In the genomic region with DNA sequence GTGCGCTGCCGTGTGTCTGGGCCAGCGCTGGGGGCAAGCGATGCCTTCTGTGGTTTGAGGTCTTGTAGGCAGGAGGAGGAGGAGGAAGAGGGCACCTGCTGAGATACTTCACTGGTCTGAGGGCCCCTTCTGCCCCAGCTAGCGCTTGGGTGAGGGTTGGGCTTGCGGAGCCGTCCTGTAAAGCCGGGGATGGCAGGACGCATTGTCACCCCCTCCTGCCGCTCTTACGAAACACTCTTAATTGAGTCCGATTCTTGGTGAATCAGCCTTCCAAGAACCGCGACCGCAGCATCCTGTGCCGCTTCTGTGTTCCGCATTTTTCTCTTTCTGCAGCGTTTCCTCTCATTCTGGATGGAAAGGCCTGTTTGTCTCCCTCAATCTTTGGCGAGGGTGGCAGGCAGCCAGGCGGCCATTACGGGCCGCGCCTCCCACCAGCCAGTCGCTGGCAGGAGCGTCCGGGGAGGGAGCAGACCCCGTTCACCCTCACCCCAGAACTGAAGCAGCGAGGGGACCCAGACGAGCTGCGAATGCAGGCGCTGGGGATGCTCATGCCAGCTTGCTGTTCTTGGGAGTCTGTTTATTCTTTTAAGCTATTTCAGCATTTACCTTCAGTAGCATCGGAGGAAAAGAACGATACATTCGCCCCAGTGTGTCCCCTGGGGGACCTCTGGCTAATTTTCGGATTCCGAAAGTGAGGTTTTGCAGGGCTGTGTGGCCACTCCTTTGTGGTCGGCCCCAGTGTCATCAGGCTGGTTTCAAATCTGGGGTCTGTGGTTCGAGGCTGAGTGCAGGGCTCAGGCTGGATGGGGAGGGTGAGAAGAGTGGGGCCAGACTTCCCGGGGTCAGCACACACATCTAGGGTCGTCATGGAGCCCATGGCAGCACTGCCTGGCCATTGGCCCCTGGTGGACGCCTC, we compare ENCODE assay signal across 8 cellular contexts.
DNase-seq lines count a peak whose midpoint lies in the region; ATAC-seq and TF ChIP-seq lines count a peak whose summit lies in the region.

No MANE protein-coding gene starts in this region.

- H3K9me3 ChIP-seq in heart left ventricle (no peaks in the 10 kb centered on the region), sigmoid colon (no peaks in the 10 kb centered on the region), aorta (ENCODE audit: control insufficient read depth, low read length) (no peaks in the 10 kb centered on the region)

- ATAC-seq in HG02763 (IDR thresholded peaks at IDR 0.05; ENCODE audit: unreplicated experiment) (peak; percentile 48), heart left ventricle (peak; percentile 61 to 81 (median 77)), aorta (ENCODE audit: low FRiP score) (peak; percentile 87)

- TF ChIP-seq EP300 in sigmoid colon (IDR thresholded peaks at IDR 0.05): peak in 1 of 4 donors; percentile 58

- WGBS in heart left ventricle, 4 donors: 33 to 42% (median 40%) methylated on average over 36 to 41 of the region's 41 CpGs
- WGBS in sigmoid colon, 2 donors: 30 to 65% methylated on average over 41 of the region's 41 CpGs
- 6% methylated on average over 41 of the region's 41 CpGs for WGBS in aorta, 2 donors

- H3K4me3 ChIP-seq in heart left ventricle (peak overlapping the region in 9 of 12 donors; percentile 18 to 53 (median 36)), sigmoid colon (peak overlapping the region in 3 of 4 donors; percentile 25 to 38 (median 33)), aorta (ENCODE audit: low read length in 2 of 2) (no peak overlapping the region)

- H3K36me3 ChIP-seq in heart left ventricle (no peaks in the 10 kb centered on the region), sigmoid colon (no peaks in the 10 kb centered on the region), aorta (ENCODE audit: control insufficient read depth in 1 of 2, insufficient read depth in 2 of 2, low read length in 1 of 2) (no peaks in the 10 kb centered on the region)

- H3K4me1 ChIP-seq in heart left ventricle (peaks cover 14 to 92% (median 77%) of the 10 kb centered on the region in 12 donors), sigmoid colon (peaks cover 0 to 97% (median 90%) of the 10 kb centered on the region in 4 donors), aorta (ENCODE audit: control insufficient read depth in 1 of 2, insufficient read depth in 2 of 2, low read length in 2 of 2) (no peaks in the 10 kb centered on the region)

- no peaks in the 10 kb centered on the region for H3K27me3 ChIP-seq in heart left ventricle
- H3K27me3 ChIP-seq in sigmoid colon: no peaks in the 10 kb centered on the region
- H3K27me3 ChIP-seq in aorta (ENCODE audit: control insufficient read depth in 1 of 2, insufficient read depth in 2 of 2, low read length in 1 of 2): no peaks in the 10 kb centered on the region

- intact Hi-C loops in heart left ventricle (cut with DNase I) (loop anchor here in 2 of 10 donors (5.0 to 10.0 kb wide), 2 partner anchors 46 to 59 kb away; no protein-coding TSS in a partner anchor), sigmoid colon (cut with DNase I) (no loop called here), aorta (cut with DNase I) (no loop called here)

- no peak for TF ChIP-seq POLR2A in heart left ventricle (IDR thresholded peaks at IDR 0.05)
- TF ChIP-seq POLR2A in sigmoid colon (IDR thresholded peaks at IDR 0.05): no peak

- DNase-seq in Daoy (ENCODE audit: low read depth) (peak; percentile 97), T follicular helper cell (ENCODE audit: low read depth) (peak; percentile 64), heart left ventricle (peak; percentile 82 to 89 (median 88)), sigmoid colon (peak; percentile 93), aorta (peak; percentile 95), NCI-H526 treated with DMSO at 0.1 percent for 48 hours (lab: John Stamatoyannopoulos, UW) (no peak)
- peak; percentile 58 for DNase-seq in activated naive CD8-positive, alpha-beta T cell treated with anti-CD3 and anti-CD28 coated beads, Interleukin-2, amount 50 U/mL, for 16 hours (ENCODE audit: low read depth, low spot score)

- TF ChIP-seq CTCF in heart left ventricle (IDR thresholded peaks at IDR 0.05) (no peak), sigmoid colon (IDR thresholded peaks at IDR 0.05) (no peak)

- H3K27ac ChIP-seq in heart left ventricle (peak overlapping the region; percentile 56 to 97 (median 75)), sigmoid colon (peak overlapping the region; percentile 72 to 83 (median 78)), aorta (ENCODE audit: low read depth in 1 of 2, low read length in 2 of 2) (peak overlapping the region; percentile 54 to 72)

Comparison
In these comparisons a context has a peak if more than half of its experiments do, and no peak if none do; other contexts are left out.
1. H3K4me3 ChIP-seq: peak in heart left ventricle (9 of 12) and sigmoid colon (3 of 4); none in aorta (0 of 2).
2. Peak in every context shown above with its lines, with median percentiles within 50 percentile points of each other: ATAC-seq and H3K27ac ChIP-seq.